1 cellular context compared by ENCODE assay signal in genomic region chr11:22177186-22177585, GRCh38.
TF ChIP-seq lines count a peak whose summit lies in the region.

No MANE protein-coding gene starts in this region.

TF ChIP-seq in HepG2, 621 proteins besides CTCF, POLR2A, EP300 and RAD21:
- TF ChIP-seq HOXA5 (CRISPR knock-in tag; IDR thresholded peaks at IDR 0.05) (no peak), SRSF9 (IDR thresholded peaks at IDR 0.05; ENCODE audit: borderline replicate concordance, insufficient read depth, low read depth, low read length, poor library complexity, severe bottlenecking) (no peak), SKIL (CRISPR knock-in tag; IDR thresholded peaks at IDR 0.05; ENCODE audit: borderline replicate concordance) (no peak), IKZF5 (CRISPR knock-in tag; IDR thresholded peaks at IDR 0.05) (no peak), ZNF619 (CRISPR knock-in tag; IDR thresholded peaks at IDR 0.05) (no peak), MIXL1 (CRISPR knock-in tag; IDR thresholded peaks at IDR 0.05) (no peak), ZBTB14 (CRISPR knock-in tag; IDR thresholded peaks at IDR 0.05) (no peak), ATF1 (CRISPR knock-in tag; IDR thresholded peaks at IDR 0.05) (no peak), PITX1 (CRISPR knock-in tag; IDR thresholded peaks at IDR 0.05) (no peak)
TF ChIP-seq in HepG2: peak in this region for 0.
